In the genomic region with DNA sequence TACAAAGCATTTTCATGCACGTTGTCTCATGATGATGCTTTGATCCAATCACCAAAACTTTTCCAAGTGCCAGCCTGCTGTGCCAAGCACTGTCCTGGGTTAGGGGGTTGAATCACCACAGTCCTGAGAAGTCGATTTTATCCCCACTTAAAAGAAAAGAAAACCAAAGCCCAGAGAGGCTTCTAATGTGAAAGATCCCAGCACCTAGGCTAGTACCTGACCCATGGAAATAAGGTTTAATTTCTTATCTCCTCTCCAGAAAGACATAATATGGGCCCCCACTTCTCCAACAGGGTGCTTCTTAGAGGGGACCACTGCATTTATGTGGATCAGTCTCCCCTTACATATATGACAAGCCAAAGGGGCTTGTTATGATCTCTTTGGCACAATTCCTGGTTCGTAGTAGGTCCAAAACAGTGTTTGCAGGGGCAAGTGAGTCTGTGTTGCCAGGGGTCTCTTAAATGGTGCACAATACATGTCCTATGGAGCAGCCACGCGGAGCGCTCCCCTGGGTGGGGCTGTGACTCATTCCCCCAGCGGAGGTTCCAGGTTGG, we compare ENCODE assay signal across 8 cellular contexts. TPM values are rescaled to one million over a fixed set of nuclear protein-coding genes. Genes with fewer than 3 reads are reported as not detected.
DNase-seq lines count a peak whose midpoint lies in the region; ATAC-seq, FAIRE-seq and TF ChIP-seq lines count a peak whose summit lies in the region.

No MANE protein-coding gene starts in this region.

- H3K4me3 ChIP-seq in cardiac muscle cell (peak overlapping the region; percentile 61), K562 (peak overlapping the region; percentile 64; the same call in 1 of the 2 replicates), urinary bladder (ENCODE audit: low read depth, low read length) (no peak overlapping the region)

- H4K20me1 ChIP-seq in K562 (replicated peaks; ENCODE audit: control insufficient read depth, insufficient read depth, low read length), result no peaks in the 10 kb centered on the region

- H2AFZ ChIP-seq in K562 (ENCODE audit: low read depth, low read length), result peak overlapping the region; percentile 96

- POLR2A ChIA-PET in K562 (lab: Yijun Ruan, JAX), result interaction anchor here (0.5 to 1.3 kb wide), 4 partner anchors 17 to 385 kb away, joined by 3 to 5 read pairs (median 3); no protein-coding TSS in a partner anchor

- H3K4me1 ChIP-seq in cardiac muscle cell (ENCODE audit: low read depth) (peaks cover 9% of the 10 kb centered on the region), K562 (replicated peaks in 1 of 2; ENCODE audit: control insufficient read depth in 2 of 2, insufficient read depth in 2 of 2, low read length in 2 of 2) (peaks cover 23 to 67% of the 10 kb centered on the region in 2 experiments), urinary bladder (ENCODE audit: insufficient read depth) (no peaks in the 10 kb centered on the region)

- FAIRE-seq in K562 (lab: Jason Lieb, UNC), result no peak

- no peaks in the 10 kb centered on the region for H3K27me3 Mint-ChIP-seq in mesothelial cell of epicardium (ENCODE audit: low read depth)

- CTCF ChIA-PET in K562 (lab: Yijun Ruan, JAX; ENCODE audit: low intra/inter-chr PET ratio), result interaction anchor here (0.6 to 3.8 kb wide), 4 partner anchors 19 to 268 kb away, joined by 3 to 18 read pairs (median 8); no protein-coding TSS in a partner anchor

- no peak for TF ChIP-seq POLR2A in K562 (conservative IDR thresholded peaks at IDR 0.05)

- H3K4me1 Mint-ChIP-seq in mesothelial cell of epicardium, result peaks cover 43% of the 10 kb centered on the region

- TF ChIP-seq RAD21 in K562 (CRISPR knock-in tag; conservative IDR thresholded peaks at IDR 0.05 in 1 of 2, IDR thresholded peaks at IDR 0.05 in 1 of 2), result no peak

- intact Hi-C loops in Right ventricle myocardium superior (cut with DNase I) (no loop called here), K562 (cut with micrococcal nuclease) (loop anchor here (1.0 to 5.0 kb wide), 5 partner anchors 20 to 395 kb away; a partner anchor contains a TSS)

- H3K36me3 ChIP-seq in cardiac muscle cell (no peaks in the 10 kb centered on the region), K562 (ENCODE audit: control insufficient read depth, insufficient read depth, low read length) (no peaks in the 10 kb centered on the region), urinary bladder (ENCODE audit: insufficient read depth) (no peaks in the 10 kb centered on the region)

- WGBS in K562 (ENCODE audit: insufficient coverage, low coverage, missing lambda C conversion rate), result 7% methylated on average over 7 of the region's 7 CpGs
- WGBS in urinary bladder, result 8% methylated on average over 7 of the region's 7 CpGs

- H3K36me3 Mint-ChIP-seq in mesothelial cell of epicardium, result no peaks in the 10 kb centered on the region

- TF ChIP-seq CTCF in cardiac muscle cell (IDR thresholded peaks at IDR 0.05; ENCODE audit: low read depth, low read length) (no peak), K562 (IDR thresholded peaks at IDR 0.05 in 2 of 3, conservative IDR thresholded peaks at IDR 0.05 in 1 of 3; ENCODE audit: insufficient read depth in 2 of 3, low read depth in 1 of 3, low read length in 3 of 3) (no peak), mesothelial cell of epicardium (IDR thresholded peaks at IDR 0.05; ENCODE audit: unreplicated experiment) (no peak)

- peak overlapping the region; percentile 98 for H3K27ac Mint-ChIP-seq in mesothelial cell of epicardium

- ATAC-seq in Right ventricle myocardium superior (ENCODE audit: poor library complexity) (no peak), K562 (no peak)

- no peaks in the 10 kb centered on the region for H3K9me1 ChIP-seq in K562 (ENCODE audit: control insufficient read depth, insufficient read depth, low read length)

- H3K9me3 ChIP-seq in cardiac muscle cell (ENCODE audit: low read depth) (no peaks in the 10 kb centered on the region), K562 (replicated peaks; ENCODE audit: control insufficient read depth, insufficient read depth, low read depth, low read length) (no peaks in the 10 kb centered on the region)

- peak overlapping the region; percentile 96 for H3K4me3 Mint-ChIP-seq in mesothelial cell of epicardium

- no peak for DNase-seq in cardiac muscle cell (ENCODE audit: low read depth in 1 of 2, low spot score in 1 of 2)
- no peak for DNase-seq in Right ventricle myocardium superior
- DNase-seq in K562 (ENCODE audit: extremely low read depth in 1 of 4, low spot score in 3 of 4), result no peak
- DNase-seq in mesothelial cell of epicardium (ENCODE audit: low spot score in 2 of 2, unreplicated experiment in 2 of 2), result no peak
- no peak for DNase-seq in NCI-H2029 (lab: John Stamatoyannopoulos, UW)
- DNase-seq in DMS53 (lab: John Stamatoyannopoulos, UW), result no peak
- no peak for DNase-seq in NAMALWA (ENCODE audit: low spot score)

- in situ Hi-C loops in K562 (cut with MboI), result no loop called here

- no peak for TF ChIP-seq EP300 in K562 (IDR thresholded peaks at IDR 0.05; ENCODE audit: low read length)

- no TSS peak for BruUV-seq in K562 (replicated peaks; lab: Mats Ljungman, UMichigan)

- peak overlapping the region; percentile 68 to 91 for H3K9ac ChIP-seq in K562 (ENCODE audit: insufficient read depth in 1 of 2, low read depth in 2 of 2, low read length in 2 of 2)

- H3K9me3 Mint-ChIP-seq in mesothelial cell of epicardium, result no peaks in the 10 kb centered on the region

- H3K27ac ChIP-seq in cardiac muscle cell (peak overlapping the region; percentile 65), K562 (ENCODE audit: extremely low read depth, low read depth, low read length) (peak overlapping the region; percentile 15; the same call in 1 of the 3 replicates), urinary bladder (ENCODE audit: low read depth) (peak overlapping the region; percentile 72)

- peak overlapping the region; percentile 91 for H3K4me2 ChIP-seq in K562 (ENCODE audit: insufficient read depth, low read length)

- H3K79me2 ChIP-seq in K562 (ENCODE audit: control insufficient read depth, insufficient read depth, low read length), result peaks cover 27% of the 10 kb centered on the region

- no peaks in the 10 kb centered on the region for H3K27me3 ChIP-seq in cardiac muscle cell
- no peaks in the 10 kb centered on the region for H3K27me3 ChIP-seq in K562 (ENCODE audit: control insufficient read depth in 2 of 2, insufficient read depth in 2 of 2, low read length in 2 of 2)

RNA-seq across cellular contexts. Expression of a gene that starts 1.9 kb away (rescaled TPM):
- 15.9 and 22.9 TPM in 2 replicates for total RNA-seq in cardiac muscle cell
- polyA plus RNA-seq in cardiac muscle cell, result 10.0 and 11.2 TPM in 2 replicates
- 36.6 TPM for total RNA-seq in Right ventricle myocardium superior
- 10.2 and 17.0 TPM in 2 replicates for total RNA-seq in K562 (2011; cell fraction: chromatin; rRNA removed; ENCODE audit: low replicate concordance)
- total RNA-seq in K562 (2011; cell fraction: nucleolus; rRNA removed), result 8.0 and 8.2 TPM in 2 replicates
- total RNA-seq in K562 (2011; cell fraction: nucleoplasm; rRNA removed), result 8.4 and 9.2 TPM in 2 replicates
- 2.6 and 3.3 TPM in 2 replicates for total RNA-seq in K562 (2014; rRNA removed)
- 0.38 and 0.76 TPM in 2 replicates for total RNA-seq in K562 (2014; rRNA removed; fragmentation: Illumina TruSeq; extraction: Trizol)
- total RNA-seq in K562 (2015; rRNA removed; fragmentation: Illumina TruSeq; extraction: Trizol), result 2.2 and 2.5 TPM in 2 replicates
- total RNA-seq in K562 (2021), result 14.6 and 17.9 TPM in 2 replicates
- 0.61 and 1.3 TPM in 2 replicates for polyA plus RNA-seq in K562 (2011; rRNA removed)
- polyA plus RNA-seq in K562 (2011; cell fraction: cytosol; rRNA removed), result 0.52 and 2.5 TPM in 2 replicates
- 6.3 and 14.0 TPM in 2 replicates for polyA plus RNA-seq in K562 (2011; cell fraction: nucleus; rRNA removed)
- polyA plus RNA-seq in K562 (2012), result 9.7 and 9.9 TPM in 2 replicates
- polyA plus RNA-seq in K562 (2014; fragmentation: Illumina TruSeq; extraction: Trizol), result 7.6 and 10.1 TPM in 2 replicates
- polyA plus RNA-seq in K562 (2014; fragmentation: Nextera tagmentation; extraction: Ambion mirVana), result under 1 TPM; 0.01 to 0.03 TPM
- 4.8 and 5.3 TPM in 2 replicates for polyA plus RNA-seq in K562 (2014; rRNA removed)
- polyA minus RNA-seq in K562 (2011; rRNA and poly(A)+ RNA removed), result 0.33 and 0.60 TPM in 2 replicates
- 4.6 and 5.6 TPM in 2 replicates for polyA minus RNA-seq in K562 (2011; cell fraction: cytosol; rRNA and poly(A)+ RNA removed)
- polyA minus RNA-seq in K562 (2011; cell fraction: nucleus; rRNA and poly(A)+ RNA removed), result 3.8 and 4.8 TPM in 2 replicates
- total RNA-seq in mesothelial cell of epicardium, result 88.6 to 92.4 TPM (median 91.7 TPM) in 3 replicates
- total RNA-seq in urinary bladder, result 15.1 TPM
- 48.1 TPM for polyA plus RNA-seq in urinary bladder

RNA-seq across cellular contexts. Expression of a gene that starts 28.5 kb away (rescaled TPM):
- total RNA-seq in cardiac muscle cell, result 0.89 TPM in 1 of 2 replicates, not detected in the other
- 1.4 and 3.3 TPM in 2 replicates for polyA plus RNA-seq in cardiac muscle cell
- total RNA-seq in Right ventricle myocardium superior, result not detected
- total RNA-seq in K562 (2011; cell fraction: chromatin; rRNA removed; ENCODE audit: low replicate concordance), result not detected in 2 replicates
- not detected in 2 replicates for total RNA-seq in K562 (2011; cell fraction: nucleolus; rRNA removed)
- not detected in 2 replicates for total RNA-seq in K562 (2011; cell fraction: nucleoplasm; rRNA removed)
- total RNA-seq in K562 (2014; rRNA removed), result not detected in 2 replicates
- total RNA-seq in K562 (2014; rRNA removed; fragmentation: Illumina TruSeq; extraction: Trizol), result not detected in 2 replicates
- total RNA-seq in K562 (2015; rRNA removed; fragmentation: Illumina TruSeq; extraction: Trizol), result not detected in 2 replicates
- total RNA-seq in K562 (2021), result not detected in 2 replicates
- polyA plus RNA-seq in K562 (2011; rRNA removed), result not detected in 2 replicates
- not detected in 2 replicates for polyA plus RNA-seq in K562 (2011; cell fraction: cytosol; rRNA removed)
- not detected in 2 replicates for polyA plus RNA-seq in K562 (2011; cell fraction: nucleus; rRNA removed)
- not detected in 2 replicates for polyA plus RNA-seq in K562 (2012)
- polyA plus RNA-seq in K562 (2014; fragmentation: Illumina TruSeq; extraction: Trizol), result not detected in 2 replicates
- not detected for polyA plus RNA-seq in K562 (2014; fragmentation: Nextera tagmentation; extraction: Ambion mirVana)
- polyA plus RNA-seq in K562 (2014; rRNA removed), result not detected in 2 replicates
- polyA minus RNA-seq in K562 (2011; rRNA and poly(A)+ RNA removed), result not detected in 2 replicates
- not detected in 2 replicates for polyA minus RNA-seq in K562 (2011; cell fraction: cytosol; rRNA and poly(A)+ RNA removed)
- not detected in 2 replicates for polyA minus RNA-seq in K562 (2011; cell fraction: nucleus; rRNA and poly(A)+ RNA removed)
- total RNA-seq in mesothelial cell of epicardium, result 2.2 to 3.0 TPM (median 2.7 TPM) in 3 replicates
- total RNA-seq in urinary bladder, result 38.2 TPM
- polyA plus RNA-seq in urinary bladder, result 33.8 TPM

RNA-seq across cellular contexts. Expression of a gene that starts 43.9 kb away (rescaled TPM):
- total RNA-seq in cardiac muscle cell (0.42 TPM in 1 of 2 replicates, not detected in the other), Right ventricle myocardium superior (not detected), K562 (2014; rRNA removed) (not detected in 2 replicates), K562 (2014; rRNA removed; fragmentation: Illumina TruSeq; extraction: Trizol) (not detected in 2 replicates), K562 (2015; rRNA removed; fragmentation: Illumina TruSeq; extraction: Trizol) (not detected in 2 replicates), K562 (2021) (not detected in 2 replicates), mesothelial cell of epicardium (not detected in 3 replicates), urinary bladder (not detected)
- polyA plus RNA-seq in cardiac muscle cell (not detected in 2 replicates), K562 (2011; rRNA removed) (not detected in 2 replicates), K562 (2014; fragmentation: Illumina TruSeq; extraction: Trizol) (not detected in 2 replicates), K562 (2014; fragmentation: Nextera tagmentation; extraction: Ambion mirVana) (not detected), K562 (2014; rRNA removed) (not detected in 2 replicates), urinary bladder (not detected)
- total RNA-seq in K562 (2011; cell fraction: chromatin; rRNA removed; ENCODE audit: low replicate concordance), result not detected in 2 replicates
- total RNA-seq in K562 (2011; cell fraction: nucleolus; rRNA removed), result not detected in 2 replicates
- total RNA-seq in K562 (2011; cell fraction: nucleoplasm; rRNA removed), result not detected in 2 replicates
- polyA plus RNA-seq in K562 (2011; cell fraction: cytosol; rRNA removed), result not detected in 2 replicates
- polyA plus RNA-seq in K562 (2011; cell fraction: nucleus; rRNA removed), result not detected in 2 replicates
- polyA plus RNA-seq in K562 (2012), result not detected in 2 replicates
- polyA minus RNA-seq in K562 (2011; rRNA and poly(A)+ RNA removed), result not detected in 2 replicates
- not detected in 2 replicates for polyA minus RNA-seq in K562 (2011; cell fraction: cytosol; rRNA and poly(A)+ RNA removed)
- polyA minus RNA-seq in K562 (2011; cell fraction: nucleus; rRNA and poly(A)+ RNA removed), result not detected in 2 replicates

RNA-seq across cellular contexts. Expression of a gene that starts 43.9 kb away (rescaled TPM):
- total RNA-seq in cardiac muscle cell, result not detected in 2 replicates
- not detected in 2 replicates for polyA plus RNA-seq in cardiac muscle cell
- not detected for total RNA-seq in Right ventricle myocardium superior
- total RNA-seq in K562 (2011; cell fraction: chromatin; rRNA removed; ENCODE audit: low replicate concordance), result not detected in 2 replicates
- total RNA-seq in K562 (2011; cell fraction: nucleolus; rRNA removed), result not detected in 2 replicates
- total RNA-seq in K562 (2011; cell fraction: nucleoplasm; rRNA removed), result not detected in 2 replicates
- not detected in 2 replicates for total RNA-seq in K562 (2014; rRNA removed)
- not detected in 2 replicates for total RNA-seq in K562 (2014; rRNA removed; fragmentation: Illumina TruSeq; extraction: Trizol)
- not detected in 2 replicates for total RNA-seq in K562 (2015; rRNA removed; fragmentation: Illumina TruSeq; extraction: Trizol)
- 0.04 TPM in 1 of 2 replicates, not detected in the other for total RNA-seq in K562 (2021)
- not detected in 2 replicates for polyA plus RNA-seq in K562 (2011; rRNA removed)
- polyA plus RNA-seq in K562 (2011; cell fraction: cytosol; rRNA removed), result 0.03 TPM in 1 of 2 replicates, not detected in the other
- polyA plus RNA-seq in K562 (2011; cell fraction: nucleus; rRNA removed), result not detected in 2 replicates
- polyA plus RNA-seq in K562 (2012), result not detected in 2 replicates
- not detected in 2 replicates for polyA plus RNA-seq in K562 (2014; fragmentation: Illumina TruSeq; extraction: Trizol)
- polyA plus RNA-seq in K562 (2014; fragmentation: Nextera tagmentation; extraction: Ambion mirVana), result under 1 TPM; 0.03 to 0.06 TPM
- polyA plus RNA-seq in K562 (2014; rRNA removed), result not detected in 2 replicates
- not detected in 2 replicates for polyA minus RNA-seq in K562 (2011; rRNA and poly(A)+ RNA removed)
- not detected in 2 replicates for polyA minus RNA-seq in K562 (2011; cell fraction: cytosol; rRNA and poly(A)+ RNA removed)
- not detected in 2 replicates for polyA minus RNA-seq in K562 (2011; cell fraction: nucleus; rRNA and poly(A)+ RNA removed)
- not detected in 3 replicates for total RNA-seq in mesothelial cell of epicardium
- not detected for total RNA-seq in urinary bladder
- polyA plus RNA-seq in urinary bladder, result 0.38 TPM

Comparison
In these comparisons a context has a peak if more than half of its experiments do, and no peak if none do; other contexts are left out.
1. H3K27ac ChIP-seq: peak in every context shown above with its lines; median percentile 72 in urinary bladder; 65 in cardiac muscle cell; 15 in K562.